Comparison of ENCODE assay signal across 9 cellular contexts in genomic region chr17:78358538-78359215, GRCh38. TPM values are rescaled to one million over a fixed set of nuclear protein-coding genes. Genes with fewer than 3 reads are reported as not detected.
DNase-seq lines count a peak whose midpoint lies in the region; ATAC-seq and TF ChIP-seq lines count a peak whose summit lies in the region.
"Had no signal": no experiment of that assay in that cellular context is flagged by ENCODE, and none has a peak within 500 bp of the region (broad histone marks: within the 10 kb centered on the region; RNA-seq: fewer than 3 reads in every experiment).

No MANE protein-coding gene starts in this region.

- WGBS in sigmoid colon, 2 donors = 24 to 28% methylated on average over 59 of the region's 59 CpGs

- no peaks in the 10 kb centered on the region for H3K27me3 ChIP-seq in sigmoid colon

- peaks cover 0 to 56% (median 51%) of the 10 kb centered on the region in 4 donors for H3K4me1 ChIP-seq in sigmoid colon

- peak overlapping the region; percentile 82 for H3K4me3 Mint-ChIP-seq in activated T-helper 17 cell treated with anti-CD3 and anti-CD28 coated beads, Interleukin-2, amount 50 U/mL, for 72 hours

- H3K27ac ChIP-seq in sigmoid colon = peak overlapping the region; percentile 92 to 99 (median 94)
- H3K27ac ChIP-seq: 22Rv1 had no signal

- H3K36me3 ChIP-seq in sigmoid colon = peaks cover 0 to 26% (median 0%) of the 10 kb centered on the region in 4 donors

- H3K4me3 ChIP-seq in sigmoid colon = peak overlapping the region; percentile 64 to 92 (median 80)

- no peak for ATAC-seq in activated T-helper 17 cell treated with anti-CD3 and anti-CD28 coated beads, Interleukin-2, amount 50 U/mL, for 72 hours (replicated peaks)
- ATAC-seq in left ventricle myocardium superior (no peak), HG02642 (IDR thresholded peaks at IDR 0.05; ENCODE audit: poor library complexity, unreplicated experiment) (no peak)

- H3K27me3 Mint-ChIP-seq in activated T-helper 17 cell treated with anti-CD3 and anti-CD28 coated beads, Interleukin-2, amount 50 U/mL, for 72 hours = peaks cover 2% of the 10 kb centered on the region

- peak overlapping the region; percentile 94 for H3K27ac Mint-ChIP-seq in activated T-helper 17 cell treated with anti-CD3 and anti-CD28 coated beads, Interleukin-2, amount 50 U/mL, for 72 hours

- H3K36me3 Mint-ChIP-seq in activated T-helper 17 cell treated with anti-CD3 and anti-CD28 coated beads, Interleukin-2, amount 50 U/mL, for 72 hours (ENCODE audit: low read depth) = peaks cover 50% of the 10 kb centered on the region

- peaks cover 18% of the 10 kb centered on the region for H3K4me1 Mint-ChIP-seq in activated T-helper 17 cell treated with anti-CD3 and anti-CD28 coated beads, Interleukin-2, amount 50 U/mL, for 72 hours

- intact Hi-C loops in left ventricle myocardium superior (cut with micrococcal nuclease) = no loop called here
- intact Hi-C loops in sigmoid colon (cut with DNase I) = no loop called here

- TF ChIP-seq EP300 in sigmoid colon (IDR thresholded peaks at IDR 0.05) = no peak

- TF ChIP-seq POLR2A in sigmoid colon (IDR thresholded peaks at IDR 0.05) = no peak

- DNase-seq in DMS 273 (lab: John Stamatoyannopoulos, UW; ENCODE audit: unreplicated experiment) (peak; percentile 73), DMS 273 treated with DMSO at 0.1 percent for 48 hours (lab: John Stamatoyannopoulos, UW) (no peak), left ventricle myocardium superior (peak; percentile 56), sigmoid colon (no peak), iPS-NIHi7 (ENCODE audit: extremely low spot score) (no peak), NOMO-1 treated with dmso at 0.1 percent for 144 hours (lab: John Stamatoyannopoulos, UW; ENCODE audit: unreplicated experiment) (no peak)

- H3K9me3 Mint-ChIP-seq in activated T-helper 17 cell treated with anti-CD3 and anti-CD28 coated beads, Interleukin-2, amount 50 U/mL, for 72 hours = no peaks in the 10 kb centered on the region

- TF ChIP-seq CTCF in sigmoid colon (IDR thresholded peaks at IDR 0.05) = no peak

- no peaks in the 10 kb centered on the region for H3K9me3 ChIP-seq in sigmoid colon

RNA-seq across cellular contexts. Expression of gene SOCS3, which starts 1.2 kb away (rescaled TPM):
- total RNA-seq in activated T-helper 17 cell treated with anti-CD3 and anti-CD28 coated beads, Interleukin-2, amount 50 U/mL, for 72 hours = 100 to 1,000 TPM; 129 to 175 TPM
- 11.1 TPM for total RNA-seq in left ventricle myocardium superior
- 100 to 1,000 TPM in 2 of 4 donors, 10 to 100 TPM in 2; 10.3 to 499 (median 82.9) TPM for total RNA-seq in sigmoid colon
- 10 to 100 TPM; 11.1 to 64.5 (median 28.2) TPM for polyA plus RNA-seq in sigmoid colon

RNA-seq across cellular contexts. Expression of gene PGS1, which starts 19.8 kb away (rescaled TPM):
- total RNA-seq in activated T-helper 17 cell treated with anti-CD3 and anti-CD28 coated beads, Interleukin-2, amount 50 U/mL, for 72 hours = 100 to 1,000 TPM in 1 of 2 donors, 10 to 100 TPM in 1; 76.1 to 101 TPM
- total RNA-seq in left ventricle myocardium superior = 18.3 TPM
- 10 to 100 TPM; 20.0 to 36.3 (median 29.0) TPM for total RNA-seq in sigmoid colon
- 10 to 100 TPM in 2 of 3 donors, 1 to 10 TPM in 1; 9.9 to 36.9 (median 16.8) TPM for polyA plus RNA-seq in sigmoid colon

Comparison
In these comparisons a context has a peak if more than half of its experiments do, and no peak if none do; other contexts are left out.
1. DNase-seq: peak in DMS 273 (single experiment) and left ventricle myocardium superior (single experiment); none in DMS 273 treated with DMSO at 0.1 percent for 48 hours (single experiment), sigmoid colon (single experiment), iPS-NIHi7 (single experiment) and NOMO-1 treated with dmso at 0.1 percent for 144 hours (single experiment).